In genomic region chr4:182831376-182831775, GRCh38 we compare ENCODE assay signal across 25 cellular contexts.
"Had no signal": no experiment of that assay in that cellular context is flagged by ENCODE, and none has a peak within 500 bp of the region (broad histone marks: within the 10 kb centered on the region; RNA-seq: fewer than 3 reads in every experiment).

No MANE protein-coding gene starts in this region.

- H3K27me3 ChIP-seq: ovary, vagina had no signal

- H3K36me3 ChIP-seq: esophagus muscularis mucosa, gastrocnemius medialis, left ventricle myocardium inferior, ovary, prostate gland, spleen, thoracic aorta, vagina had no signal

- H3K27ac Mint-ChIP-seq: activated naive CD8-positive, alpha-beta T cell treated with anti-CD3 and anti-CD28 coated beads for 36 hours; activated T-cell treated with anti-CD3 and anti-CD28 coated beads, Interleukin-2, amount 50 U/mL, for 24 hours; activated T-helper 17 cell treated with anti-CD3 and anti-CD28 coated beads, Interleukin-2, amount 50 U/mL, for 72 hours; type B pancreatic cell; WTC11 had no signal

- FAIRE-seq: astrocyte had no signal

- H3K9me3 Mint-ChIP-seq: activated naive CD8-positive, alpha-beta T cell treated with anti-CD3 and anti-CD28 coated beads for 36 hours; activated T-cell treated with anti-CD3 and anti-CD28 coated beads, Interleukin-2, amount 50 U/mL, for 24 hours; activated T-helper 17 cell treated with anti-CD3 and anti-CD28 coated beads, Interleukin-2, amount 50 U/mL, for 72 hours; natural killer cell; type B pancreatic cell had no signal

- H3K4me1 Mint-ChIP-seq: activated T-helper 17 cell treated with anti-CD3 and anti-CD28 coated beads, Interleukin-2, amount 50 U/mL, for 72 hours had no signal

- H3K4me3 Mint-ChIP-seq: activated naive CD8-positive, alpha-beta T cell treated with anti-CD3 and anti-CD28 coated beads for 36 hours; activated T-cell treated with anti-CD3 and anti-CD28 coated beads, Interleukin-2, amount 50 U/mL, for 24 hours; activated T-helper 17 cell treated with anti-CD3 and anti-CD28 coated beads, Interleukin-2, amount 50 U/mL, for 72 hours; natural killer cell; type B pancreatic cell; WTC11 had no signal

- ATAC-seq: activated T-helper 17 cell treated with anti-CD3 and anti-CD28 coated beads, Interleukin-2, amount 50 U/mL, for 72 hours; gastrocnemius medialis; natural killer cell; WTC11 had no signal

- H3K36me3 Mint-ChIP-seq: activated naive CD8-positive, alpha-beta T cell treated with anti-CD3 and anti-CD28 coated beads for 36 hours; natural killer cell; type B pancreatic cell had no signal

- DNase-seq: activated CD8-positive, alpha-beta memory T cell treated with anti-CD3 and anti-CD28 coated beads for 24 hours; activated CD8-positive, alpha-beta memory T cell treated with anti-CD3 and anti-CD28 coated beads, Interleukin-2, amount 50 U/mL, for 4 hours; activated naive CD8-positive, alpha-beta T cell treated with anti-CD3 and anti-CD28 coated beads for 36 hours; activated T-cell treated with anti-CD3 and anti-CD28 coated beads, Interleukin-2, amount 50 U/mL, for 24 hours; central memory CD4-positive, alpha-beta T cell; dermis blood vessel endothelial cell; effector memory CD4-positive, alpha-beta T cell; gastrocnemius medialis; head of caudate nucleus; hypothalamus; left ventricle myocardium inferior; midbrain; natural killer cell; ovary; spleen; stimulated activated CD4-positive, alpha-beta T cell treated with anti-CD3 and anti-CD28 coated beads, Interleukin-4, amount 100 ng/mL, for 24 hours; stimulated activated naive CD4-positive, alpha-beta T cell treated with Interleukin-2 at 50 U/mL for 16 hours had no signal

- H3K4me3 ChIP-seq: esophagus muscularis mucosa, gastrocnemius medialis, left ventricle myocardium inferior, ovary, prostate gland, spleen, thoracic aorta, vagina had no signal
